18 cellular contexts compared by ENCODE assay signal in the genomic region with DNA sequence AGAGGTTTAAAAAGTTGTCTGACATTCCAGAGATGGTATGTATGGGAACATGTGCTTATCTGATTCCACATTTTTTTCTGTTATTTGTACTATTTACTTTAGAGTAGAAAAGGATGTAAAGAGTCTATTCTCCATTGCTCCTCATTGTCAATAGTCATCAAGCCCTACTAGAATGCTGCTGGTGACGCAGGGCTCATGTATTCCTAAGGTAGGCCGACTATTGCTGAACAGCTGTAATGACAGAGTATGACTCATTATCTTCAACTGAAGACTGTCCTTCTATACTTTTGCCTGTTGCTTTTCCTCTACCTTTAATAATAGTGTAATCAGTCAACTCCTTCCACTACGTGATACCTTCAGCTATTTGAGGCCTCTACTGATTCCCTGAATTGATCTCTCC.
"Had no signal": no experiment of that assay in that cellular context is flagged by ENCODE, and none has a peak within 500 bp of the region (broad histone marks: within the 10 kb centered on the region; RNA-seq: fewer than 3 reads in every experiment).

No MANE protein-coding gene starts in this region.

- H3K36me3 Mint-ChIP-seq: activated naive CD4-positive, alpha-beta T cell treated with anti-CD3 and anti-CD28 coated beads, Interleukin-2, amount 10 ng/mL, durations not matched to agents 7 days and 5 days had no signal

- H3K4me3 Mint-ChIP-seq: activated CD4-positive, alpha-beta T cell treated with anti-CD3 and anti-CD28 coated beads, Interleukin-2, amount 10 ng/mL, durations not matched to agents 24 days and 14 days; activated CD8-positive, alpha-beta T cell treated with anti-CD3 and anti-CD28 coated beads for 36 hours; activated naive CD4-positive, alpha-beta T cell treated with anti-CD3 and anti-CD28 coated beads, Interleukin-2, amount 10 ng/mL, durations not matched to agents 7 days and 5 days; activated naive CD8-positive, alpha-beta T cell treated with anti-CD3 and anti-CD28 coated beads, Interleukin-2, amount 50 U/mL, for 24 hours; activated T-cell treated with anti-CD3 and anti-CD28 coated beads, Interleukin-2, amount 50 U/mL, for 4 hours; nephron; stimulated activated naive CD8-positive, alpha-beta T cell treated with anti-CD3 and anti-CD28 coated beads, Interleukin-15, Interleukin-2, amounts not matched to agents 100 ng/mL and 50 ng/mL, for 24 hours had no signal

- ATAC-seq: activated CD8-positive, alpha-beta T cell treated with anti-CD3 and anti-CD28 coated beads for 36 hours; activated naive CD8-positive, alpha-beta T cell treated with anti-CD3 and anti-CD28 coated beads, Interleukin-2, amount 50 U/mL, for 24 hours; activated T-cell treated with anti-CD3 and anti-CD28 coated beads, Interleukin-2, amount 50 U/mL, for 4 hours; heart right ventricle had no signal

- DNase-seq: activated CD4-positive, alpha-beta T cell treated with anti-CD3 and anti-CD28 coated beads, Interleukin-2, amount 10 ng/mL, durations not matched to agents 24 days and 14 days; activated CD8-positive, alpha-beta T cell treated with anti-CD3 and anti-CD28 coated beads for 36 hours; activated naive CD4-positive, alpha-beta T cell treated with anti-CD3 and anti-CD28 coated beads, Interleukin-2, amount 10 ng/mL, durations not matched to agents 7 days and 5 days; activated naive CD8-positive, alpha-beta T cell treated with anti-CD3 and anti-CD28 coated beads, Interleukin-2, amount 50 U/mL, for 24 hours; activated T-cell treated with anti-CD3 and anti-CD28 coated beads, Interleukin-2, amount 50 U/mL, for 4 hours; anterior cingulate cortex; cerebellar nuclear complex; cortex of kidney; heart right ventricle; occipital lobe; T-helper 1 cell; T-helper 9 cell had no signal

- H3K27ac Mint-ChIP-seq: activated CD4-positive, alpha-beta T cell treated with anti-CD3 and anti-CD28 coated beads, Interleukin-2, amount 10 ng/mL, durations not matched to agents 24 days and 14 days; activated CD8-positive, alpha-beta T cell treated with anti-CD3 and anti-CD28 coated beads for 36 hours; activated naive CD4-positive, alpha-beta T cell treated with anti-CD3 and anti-CD28 coated beads, Interleukin-2, amount 10 ng/mL, durations not matched to agents 7 days and 5 days; activated naive CD8-positive, alpha-beta T cell treated with anti-CD3 and anti-CD28 coated beads, Interleukin-2, amount 50 U/mL, for 24 hours; nephron; progenitor cell of endocrine pancreas; stimulated activated naive CD8-positive, alpha-beta T cell treated with anti-CD3 and anti-CD28 coated beads, Interleukin-15, Interleukin-2, amounts not matched to agents 100 ng/mL and 50 ng/mL, for 24 hours had no signal

- H3K4me1 ChIP-seq: heart right ventricle, right atrium auricular region, tibial nerve had no signal

- H3K27ac ChIP-seq: esophagus muscularis mucosa, heart right ventricle, right atrium auricular region, tibial nerve had no signal

- H3K4me3 ChIP-seq: esophagus muscularis mucosa, heart right ventricle, right atrium auricular region, tibial nerve had no signal

- H3K9me3 ChIP-seq: esophagus muscularis mucosa, heart right ventricle, right atrium auricular region, tibial nerve had no signal

- H3K27me3 ChIP-seq: esophagus muscularis mucosa, heart right ventricle, right atrium auricular region, tibial nerve had no signal

- H3K36me3 ChIP-seq: esophagus muscularis mucosa, heart right ventricle, right atrium auricular region, tibial nerve had no signal

- H3K4me1 Mint-ChIP-seq: activated CD4-positive, alpha-beta T cell treated with anti-CD3 and anti-CD28 coated beads, Interleukin-2, amount 10 ng/mL, durations not matched to agents 24 days and 14 days; activated naive CD4-positive, alpha-beta T cell treated with anti-CD3 and anti-CD28 coated beads, Interleukin-2, amount 10 ng/mL, durations not matched to agents 7 days and 5 days; activated naive CD8-positive, alpha-beta T cell treated with anti-CD3 and anti-CD28 coated beads, Interleukin-2, amount 50 U/mL, for 24 hours; nephron had no signal

- H3K27me3 Mint-ChIP-seq: activated CD4-positive, alpha-beta T cell treated with anti-CD3 and anti-CD28 coated beads, Interleukin-2, amount 10 ng/mL, durations not matched to agents 24 days and 14 days; activated CD8-positive, alpha-beta T cell treated with anti-CD3 and anti-CD28 coated beads for 36 hours; activated naive CD4-positive, alpha-beta T cell treated with anti-CD3 and anti-CD28 coated beads, Interleukin-2, amount 10 ng/mL, durations not matched to agents 7 days and 5 days; activated naive CD8-positive, alpha-beta T cell treated with anti-CD3 and anti-CD28 coated beads, Interleukin-2, amount 50 U/mL, for 24 hours; progenitor cell of endocrine pancreas; stimulated activated naive CD8-positive, alpha-beta T cell treated with anti-CD3 and anti-CD28 coated beads, Interleukin-15, Interleukin-2, amounts not matched to agents 100 ng/mL and 50 ng/mL, for 24 hours had no signal

- H3K9me3 Mint-ChIP-seq: activated CD8-positive, alpha-beta T cell treated with anti-CD3 and anti-CD28 coated beads for 36 hours; activated naive CD4-positive, alpha-beta T cell treated with anti-CD3 and anti-CD28 coated beads, Interleukin-2, amount 10 ng/mL, durations not matched to agents 7 days and 5 days; activated naive CD8-positive, alpha-beta T cell treated with anti-CD3 and anti-CD28 coated beads, Interleukin-2, amount 50 U/mL, for 24 hours; activated T-cell treated with anti-CD3 and anti-CD28 coated beads, Interleukin-2, amount 50 U/mL, for 4 hours; nephron; stimulated activated naive CD8-positive, alpha-beta T cell treated with anti-CD3 and anti-CD28 coated beads, Interleukin-15, Interleukin-2, amounts not matched to agents 100 ng/mL and 50 ng/mL, for 24 hours had no signal
